ENCODE assay signal across 9 cellular contexts in genomic region chr6:52389264-52389625, GRCh38. TPM values are rescaled to one million over a fixed set of nuclear protein-coding genes. Genes with fewer than 3 reads are reported as not detected.
DNase-seq lines count a peak whose midpoint lies in the region; ATAC-seq and TF ChIP-seq lines count a peak whose summit lies in the region.
"Had no signal": no experiment of that assay in that cellular context is flagged by ENCODE, and none has a peak within 500 bp of the region (broad histone marks: within the 10 kb centered on the region; RNA-seq: fewer than 3 reads in every experiment).

No MANE protein-coding gene starts in this region.

- intact Hi-C loops in IMR-90 (cut with micrococcal nuclease) = no loop called here

- no TSS peak for BruUV-seq in IMR-90 (replicated peaks; lab: Mats Ljungman, UMichigan)

- H4K20me1 ChIP-seq in BLaER1 = no peaks in the 10 kb centered on the region
- no peaks in the 10 kb centered on the region for H4K20me1 ChIP-seq in IMR-90 (ENCODE audit: insufficient read depth, low read length)

- H3K4me1 Mint-ChIP-seq in activated naive CD8-positive, alpha-beta T cell treated with anti-CD3 and anti-CD28 coated beads, Interleukin-2, amount 10 ng/mL, durations not matched to agents 7 days and 5 days = peaks cover 65% of the 10 kb centered on the region
- H3K4me1 Mint-ChIP-seq in memory B cell = peaks cover 32% of the 10 kb centered on the region

- H3K9me3 Mint-ChIP-seq in activated naive CD8-positive, alpha-beta T cell treated with anti-CD3 and anti-CD28 coated beads, Interleukin-2, amount 10 ng/mL, durations not matched to agents 7 days and 5 days = peaks cover 7% of the 10 kb centered on the region
- no peaks in the 10 kb centered on the region for H3K9me3 Mint-ChIP-seq in memory B cell

- H3K4me3 ChIP-seq in BLaER1 = no peak overlapping the region
- no peak overlapping the region for H3K4me3 ChIP-seq in IMR-90 (ENCODE audit: insufficient read depth, low read depth, low read length)
- H3K4me3 ChIP-seq: SK-N-MC had no signal

- H2BK5ac ChIP-seq in IMR-90 (ENCODE audit: low read depth, low read length, poor library complexity, severe bottlenecking) = no peak overlapping the region

- no peak overlapping the region for H2BK20ac ChIP-seq in IMR-90 (ENCODE audit: low read depth, low read length)

- H4K91ac ChIP-seq in IMR-90 (ENCODE audit: insufficient read depth, low read depth, low read length) = no peak overlapping the region

- no peak for TF ChIP-seq CTCF in IMR-90 (conservative IDR thresholded peaks at IDR 0.05; ENCODE audit: low read depth, low read length)

- H2AFZ ChIP-seq in IMR-90 (replicated peaks; ENCODE audit: low read length, poor library complexity) = no peak overlapping the region

- ATAC-seq in IMR-90 (ENCODE audit: low read depth) (0 out of 2 replicates have a peak, but pooled peaks have one; percentile 13), memory B cell (ENCODE audit: low read depth) (no peak)
- no peak for ATAC-seq in activated naive CD8-positive, alpha-beta T cell treated with anti-CD3 and anti-CD28 coated beads, Interleukin-2, amount 10 ng/mL, durations not matched to agents 7 days and 5 days (ENCODE audit: low read depth)

- no peak overlapping the region for H2BK15ac ChIP-seq in IMR-90 (ENCODE audit: low read depth, low read length)

- no CpG with 5 or more reads among the region's 1 CpG for WGBS in IMR-90 (ENCODE audit: extremely low coverage in 2 of 2, insufficient read length in 1 of 2), 2 experiments

- H3K18ac ChIP-seq in IMR-90 (ENCODE audit: low read depth, low read length) = no peak overlapping the region

- H3K27me3 ChIP-seq in BLaER1 (no peaks in the 10 kb centered on the region), IMR-90 (ENCODE audit: control insufficient read depth, insufficient read depth, low read length) (no peaks in the 10 kb centered on the region)

- no peaks in the 10 kb centered on the region; a peak in 1 of 4 replicates for H3K79me1 ChIP-seq in IMR-90 (ENCODE audit: low read depth in 1 of 2, low read length in 2 of 2)

- no peak overlapping the region for H3K56ac ChIP-seq in IMR-90 (ENCODE audit: extremely low read depth, insufficient read depth, low read length)

- no peak overlapping the region for H4K5ac ChIP-seq in IMR-90 (ENCODE audit: low read depth, low read length)

- no peak overlapping the region for H4K8ac ChIP-seq in IMR-90 (ENCODE audit: low read depth in 2 of 2, low read length in 2 of 2)

- CTCF ChIA-PET in IMR-90 (lab: Yijun Ruan, JAX) = interaction anchor here (1.0 to 1.7 kb wide), 3 partner anchors 11 to 107 kb away, joined by 3 to 6 read pairs (median 3); no protein-coding TSS in a partner anchor

- no peak overlapping the region for H2AK5ac ChIP-seq in IMR-90 (ENCODE audit: low read depth, low read length)

- peaks cover 15% of the 10 kb centered on the region for H3K36me3 ChIP-seq in BLaER1
- H3K36me3 ChIP-seq in IMR-90 (ENCODE audit: control insufficient read depth, insufficient read depth, low read length) = no peaks in the 10 kb centered on the region

- no peaks in the 10 kb centered on the region for H3K27me3 Mint-ChIP-seq in activated naive CD8-positive, alpha-beta T cell treated with anti-CD3 and anti-CD28 coated beads, Interleukin-2, amount 10 ng/mL, durations not matched to agents 7 days and 5 days
- no peaks in the 10 kb centered on the region for H3K27me3 Mint-ChIP-seq in memory B cell

- TF ChIP-seq POLR2A in IMR-90 (IDR thresholded peaks at IDR 0.05; ENCODE audit: low read depth, low read length) = no peak

- dilution Hi-C loops in IMR-90 (cut with HindIII; ENCODE audit: low sequenced_read_pairs, unreplicated experiment) = no loop called here

- no peak overlapping the region for H2BK120ac ChIP-seq in IMR-90 (ENCODE audit: low read depth, low read length)

- H3K36me3 Mint-ChIP-seq in activated naive CD8-positive, alpha-beta T cell treated with anti-CD3 and anti-CD28 coated beads, Interleukin-2, amount 10 ng/mL, durations not matched to agents 7 days and 5 days = peaks cover 29% of the 10 kb centered on the region
- peaks cover 2% of the 10 kb centered on the region for H3K36me3 Mint-ChIP-seq in memory B cell

- no peak overlapping the region for H3K9ac ChIP-seq in BLaER1
- H3K9ac ChIP-seq in IMR-90 (ENCODE audit: low read depth, low read length) = no peak overlapping the region

- no peak overlapping the region for H3K4ac ChIP-seq in IMR-90 (ENCODE audit: low read depth, low read length)

- peak overlapping the region; percentile 93 for H3K27ac Mint-ChIP-seq in activated naive CD8-positive, alpha-beta T cell treated with anti-CD3 and anti-CD28 coated beads, Interleukin-2, amount 10 ng/mL, durations not matched to agents 7 days and 5 days
- peak overlapping the region; percentile 81 for H3K27ac Mint-ChIP-seq in memory B cell

- H3K23ac ChIP-seq in IMR-90 (ENCODE audit: low read depth, low read length) = no peak overlapping the region

- no peak overlapping the region for H2AK9ac ChIP-seq in IMR-90 (replicated peaks; ENCODE audit: low read depth, low read length, poor library complexity)

- no peak overlapping the region for H3K14ac ChIP-seq in IMR-90 (replicated peaks; ENCODE audit: low read depth, low read length)

- no peak for TF ChIP-seq RAD21 in IMR-90 (IDR thresholded peaks at IDR 0.05; ENCODE audit: low read length)

- H3K9me3 ChIP-seq in BLaER1 = peaks cover 26% of the 10 kb centered on the region
- no peaks in the 10 kb centered on the region for H3K9me3 ChIP-seq in IMR-90 (ENCODE audit: control insufficient read depth, insufficient read depth, low read length)

- H3K4me2 ChIP-seq in BLaER1 = peak overlapping the region; percentile 59
- H3K4me2 ChIP-seq in IMR-90 (ENCODE audit: low read depth, low read length) = no peak overlapping the region

- peaks cover 8% of the 10 kb centered on the region; the same call in 1 of the 2 replicates for H3K9me1 ChIP-seq in IMR-90 (ENCODE audit: insufficient read depth, low read length)

- in situ Hi-C loops in IMR-90 (cut with MboI; ENCODE audit: low sequenced_read_pairs) = no loop called here

- H3K4me3 Mint-ChIP-seq in activated naive CD8-positive, alpha-beta T cell treated with anti-CD3 and anti-CD28 coated beads, Interleukin-2, amount 10 ng/mL, durations not matched to agents 7 days and 5 days = peak overlapping the region; percentile 80
- H3K4me3 Mint-ChIP-seq in memory B cell = peak overlapping the region; percentile 12

- H3K4me1 ChIP-seq in BLaER1 (peaks cover 22% of the 10 kb centered on the region), IMR-90 (ENCODE audit: control insufficient read depth, insufficient read depth, low read length) (peaks cover 5% of the 10 kb centered on the region)

- H3K27ac ChIP-seq in BLaER1 = no peak overlapping the region
- H3K27ac ChIP-seq in IMR-90 (ENCODE audit: insufficient read depth, low read length) = no peak overlapping the region
- H3K27ac ChIP-seq: SK-N-MC had no signal

- peak; percentile 11 for DNase-seq in IMR-90
- DNase-seq in activated naive CD8-positive, alpha-beta T cell treated with anti-CD3 and anti-CD28 coated beads, Interleukin-2, amount 10 ng/mL, durations not matched to agents 7 days and 5 days = no peak
- no peak for DNase-seq in memory B cell (ENCODE audit: low spot score in 2 of 2)
- no peak for DNase-seq in AG20443 (ENCODE audit: low spot score)
- DNase-seq in ureter (ENCODE audit: low spot score) = no peak
- no peak for DNase-seq in globus pallidus (ENCODE audit: low spot score)
- DNase-seq in T-helper 9 cell = no peak

- POLR2A ChIA-PET in IMR-90 (lab: Charles Lee; ENCODE audit: unreplicated experiment) = no interaction called here
- POLR2A ChIA-PET in activated naive CD8-positive, alpha-beta T cell treated with anti-CD3 and anti-CD28 coated beads, Interleukin-2, amount 10 ng/mL, durations not matched to agents 7 days and 5 days (lab: Charles Lee) = interaction anchor here (0.7 to 4.6 kb wide), 14 partner anchors 9 to 971 kb away, joined by 3 to 55 read pairs (median 6); partner anchors contain the start of genes EFHC1, MCM3 and PAQR8

TF ChIP-seq in IMR-90, 13 proteins besides CTCF, POLR2A, EP300 and RAD21:
- TF ChIP-seq MAFK (IDR thresholded peaks at IDR 0.05; ENCODE audit: low read depth, low read length) (no peak), BHLHE40 (IDR thresholded peaks at IDR 0.05; ENCODE audit: low read depth, low read length) (no peak), CHD1 (IDR thresholded peaks at IDR 0.05; ENCODE audit: low read depth, low read length) (no peak), FOS (IDR thresholded peaks at IDR 0.05; ENCODE audit: low read depth, low read length) (no peak)
- TF ChIP-seq, protein P1, sequence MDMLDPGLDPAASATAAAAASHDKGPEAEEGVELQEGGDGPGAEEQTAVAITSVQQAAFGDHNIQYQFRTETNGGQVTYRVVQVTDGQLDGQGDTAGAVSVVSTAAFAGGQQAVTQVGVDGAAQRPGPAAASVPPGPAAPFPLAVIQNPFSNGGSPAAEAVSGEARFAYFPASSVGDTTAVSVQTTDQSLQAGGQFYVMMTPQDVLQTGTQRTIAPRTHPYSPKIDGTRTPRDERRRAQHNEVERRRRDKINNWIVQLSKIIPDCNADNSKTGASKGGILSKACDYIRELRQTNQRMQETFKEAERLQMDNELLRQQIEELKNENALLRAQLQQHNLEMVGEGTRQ (IDR thresholded peaks at IDR 0.05; ENCODE audit: low read depth, low read length) = no peak

RNA-seq across cellular contexts. Expression of gene PAQR8, which starts 27.3 kb away (rescaled TPM):
- total RNA-seq in IMR-90 (2012; rRNA removed) = 1.6 and 1.7 TPM in 2 replicates
- polyA plus RNA-seq in IMR-90 (2012; rRNA removed) = 1.1 and 1.4 TPM in 2 replicates
- 0.68 and 1.2 TPM in 2 replicates for polyA plus RNA-seq in IMR-90 (2012; cell fraction: cytosol; rRNA removed)
- polyA plus RNA-seq in IMR-90 (2012; cell fraction: nucleus; rRNA removed; ENCODE audit: low replicate concordance) = 0.37 and 0.42 TPM in 2 replicates
- 10 to 100 TPM; 25.7 to 26.4 TPM for total RNA-seq in activated naive CD8-positive, alpha-beta T cell treated with anti-CD3 and anti-CD28 coated beads, Interleukin-2, amount 10 ng/mL, durations not matched to agents 7 days and 5 days
- 20.5 TPM for total RNA-seq in ureter

RNA-seq across cellular contexts. Expression of gene EFHC1, which starts 30.9 kb away (rescaled TPM):
- total RNA-seq in IMR-90 (2012; rRNA removed) = 14.0 and 14.7 TPM in 2 replicates
- 17.6 and 23.0 TPM in 2 replicates for polyA plus RNA-seq in IMR-90 (2012; rRNA removed)
- polyA plus RNA-seq in IMR-90 (2012; cell fraction: cytosol; rRNA removed) = 3.1 and 5.1 TPM in 2 replicates
- polyA plus RNA-seq in IMR-90 (2012; cell fraction: nucleus; rRNA removed; ENCODE audit: low replicate concordance) = 39.6 and 135 TPM in 2 replicates
- 1 to 10 TPM; 4.2 to 5.1 TPM for total RNA-seq in activated naive CD8-positive, alpha-beta T cell treated with anti-CD3 and anti-CD28 coated beads, Interleukin-2, amount 10 ng/mL, durations not matched to agents 7 days and 5 days
- total RNA-seq in ureter = 20.4 TPM
